Comparison of ENCODE assay signal across 37 cellular contexts in genomic region chr16:17143546-17144419, GRCh38.
"Had no signal": no experiment of that assay in that cellular context is flagged by ENCODE, and none has a peak within 500 bp of the region (broad histone marks: within the 10 kb centered on the region; RNA-seq: fewer than 3 reads in every experiment).

No MANE protein-coding gene starts in this region.

- H3K9ac ChIP-seq: SK-N-SH had no signal

- H3K27me3 Mint-ChIP-seq: activated B cell treated with CpG ODN at 0.5 μM for 24 hours; activated CD4-positive, alpha-beta memory T cell treated with anti-CD3 and anti-CD28 coated beads for 36 hours; activated naive CD4-positive, alpha-beta T cell treated with anti-CD3 and anti-CD28 coated beads, Interleukin-2, amount 50 U/mL, for 24 hours had no signal

- H3K9me3 Mint-ChIP-seq: activated B cell treated with CpG ODN at 0.5 μM for 24 hours; activated CD4-positive, alpha-beta memory T cell treated with anti-CD3 and anti-CD28 coated beads for 36 hours; activated naive CD4-positive, alpha-beta T cell treated with anti-CD3 and anti-CD28 coated beads, Interleukin-2, amount 50 U/mL, for 24 hours; activated T-cell treated with anti-CD3 and anti-CD28 coated beads, Interleukin-2, amount 50 U/mL, for 4 hours; IgD-negative memory B cell; T-helper 1 cell treated with Interleukin-12 subunit alpha and Interleukin-12 subunit beta and Interleukin-4 antibody, amounts not matched to agents 30 μg/mL and 1 μg/mL, for 36 hours; T-helper 2 cell treated with Interferon-gamma antibody and Interleukin-4, amounts not matched to agents 5 μg/mL and 100 μg/mL, for 36 hours had no signal

- H3K4me2 ChIP-seq: SK-N-SH had no signal

- DNase-seq: activated B cell treated with CpG ODN at 0.5 μM for 24 hours; activated CD4-positive, alpha-beta memory T cell treated with anti-CD3 and anti-CD28 coated beads for 36 hours; activated CD4-positive, alpha-beta T cell treated with anti-CD3 and anti-CD28 coated beads, Interleukin-2, amount 50 U/mL, for 1 hour; activated CD8-positive, alpha-beta memory T cell treated with anti-CD3 and anti-CD28 coated beads for 24 hours; activated effector memory CD4-positive, alpha-beta T cell treated with anti-CD3 and anti-CD28 coated beads, Interleukin-2, amount 50 U/mL, for 16 hours; activated naive CD4-positive, alpha-beta T cell; activated T-cell treated with anti-CD3 and anti-CD28 coated beads, Interleukin-2, amount 50 U/mL, for 4 hours; adrenal gland; body of pancreas; Kasumi-1; KG1; MG63; NCI-H1092; NCI-H1417; NCI-H146; NCI-H187; NCI-H2029 treated with DMSO at 0.1 percent for 48 hours; NCI-H2107; NCI-H2171; NCI-H510A; NCI-H526; NCI-H748 treated with DMSO at 0.1 percent for 48 hours; NK-92 treated with Interleukin-12 subunit alpha and Interleukin-12 subunit beta, amount 100 ng/mL, for 24 hours; PC-3; RPMI8226; SHP77 treated with DMSO at 0.1 percent for 48 hours had no signal

- H3K9me3 ChIP-seq: adrenal gland, body of pancreas, breast epithelium, MG63, Peyer's patch, SJSA1, SK-N-SH had no signal

- H3K4me1 Mint-ChIP-seq: activated B cell treated with CpG ODN at 0.5 μM for 24 hours; activated naive CD4-positive, alpha-beta T cell treated with anti-CD3 and anti-CD28 coated beads, Interleukin-2, amount 50 U/mL, for 24 hours; IgD-negative memory B cell had no signal

- H3K27ac ChIP-seq: adrenal gland, body of pancreas, breast epithelium, Peyer's patch, SJSA1, VCaP had no signal

- H3K27me3 ChIP-seq: adrenal gland, body of pancreas, breast epithelium, MG63, Peyer's patch, SJSA1 had no signal

- H3K4me3 Mint-ChIP-seq: activated B cell treated with CpG ODN at 0.5 μM for 24 hours; activated CD4-positive, alpha-beta memory T cell treated with anti-CD3 and anti-CD28 coated beads for 36 hours; activated naive CD4-positive, alpha-beta T cell treated with anti-CD3 and anti-CD28 coated beads, Interleukin-2, amount 50 U/mL, for 24 hours; activated T-cell treated with anti-CD3 and anti-CD28 coated beads, Interleukin-2, amount 50 U/mL, for 4 hours; IgD-negative memory B cell; T-helper 1 cell treated with Interleukin-12 subunit alpha and Interleukin-12 subunit beta and Interleukin-4 antibody, amounts not matched to agents 30 μg/mL and 1 μg/mL, for 36 hours; T-helper 2 cell treated with Interferon-gamma antibody and Interleukin-4, amounts not matched to agents 5 μg/mL and 100 μg/mL, for 36 hours had no signal

- H3K27ac Mint-ChIP-seq: activated B cell treated with CpG ODN at 0.5 μM for 24 hours; activated CD4-positive, alpha-beta memory T cell treated with anti-CD3 and anti-CD28 coated beads for 36 hours; activated naive CD4-positive, alpha-beta T cell treated with anti-CD3 and anti-CD28 coated beads, Interleukin-2, amount 50 U/mL, for 24 hours; IgD-negative memory B cell; T-helper 1 cell treated with Interleukin-12 subunit alpha and Interleukin-12 subunit beta and Interleukin-4 antibody, amounts not matched to agents 30 μg/mL and 1 μg/mL, for 36 hours; T-helper 2 cell treated with Interferon-gamma antibody and Interleukin-4, amounts not matched to agents 5 μg/mL and 100 μg/mL, for 36 hours had no signal

- FAIRE-seq: astrocyte, TTC549 had no signal

- H3K36me3 ChIP-seq: breast epithelium, SJSA1 had no signal

- ATAC-seq: activated T-cell treated with anti-CD3 and anti-CD28 coated beads, Interleukin-2, amount 50 U/mL, for 4 hours; body of pancreas; PC-3 had no signal

- H3K4me1 ChIP-seq: adrenal gland, body of pancreas, breast epithelium, Peyer's patch, SJSA1 had no signal

- H3K4me3 ChIP-seq: adrenal gland, body of pancreas, breast epithelium, MG63, Peyer's patch, SJSA1 had no signal
